ENCODE assay signal across 8 cellular contexts in the genomic region with DNA sequence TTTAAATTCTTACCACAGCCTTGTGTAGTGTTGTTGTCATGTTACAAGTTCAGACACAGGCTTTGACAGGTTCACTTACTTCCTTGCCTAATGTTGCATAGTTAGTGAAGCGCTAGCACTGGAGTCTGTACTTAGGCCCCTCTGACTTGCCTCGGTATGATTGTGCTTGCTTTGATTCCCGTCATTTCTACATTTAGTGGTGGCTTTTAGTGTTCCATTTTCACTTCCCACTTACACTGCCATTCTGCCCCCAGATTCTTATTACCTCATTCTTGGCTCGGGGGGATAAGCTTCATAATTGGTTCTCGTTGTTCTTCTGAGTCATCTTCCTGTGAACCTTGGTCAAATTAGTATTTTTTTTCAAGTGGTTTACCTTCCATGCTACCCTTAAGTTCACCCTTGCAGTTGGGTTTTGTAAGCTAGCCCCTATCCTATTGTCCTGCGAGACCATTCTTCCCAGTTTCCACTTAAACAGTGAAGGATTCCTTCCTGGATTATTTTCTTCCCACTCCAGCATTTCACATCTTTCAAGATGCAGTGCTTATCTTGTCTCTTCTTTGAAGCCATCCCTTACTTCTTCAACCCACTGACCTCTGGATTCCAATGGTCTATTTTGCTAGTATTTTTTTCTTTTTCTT.
DNase-seq lines count a peak whose midpoint lies in the region; FAIRE-seq and TF ChIP-seq lines count a peak whose summit lies in the region.

No MANE protein-coding gene starts in this region.

- FAIRE-seq in RCC 7860 (lab: Jason Lieb, UNC), result no peak

- peaks cover 11% of the 10 kb centered on the region for H3K36me3 Mint-ChIP-seq in HFFc6 (ENCODE audit: low read depth)

- H3K9me3 ChIP-seq in smooth muscle cell (replicated peaks; ENCODE audit: low read depth), result no peaks in the 10 kb centered on the region

- H3K9ac ChIP-seq in smooth muscle cell (ENCODE audit: low read depth), result no peak overlapping the region

- no peaks in the 10 kb centered on the region for H3F3A ChIP-seq in smooth muscle cell (ENCODE audit: low read depth)

- H3K4me2 ChIP-seq in smooth muscle cell, result no peak overlapping the region

- no peaks in the 10 kb centered on the region for H3K4me1 ChIP-seq in smooth muscle cell (ENCODE audit: low read depth)

- no peak overlapping the region for H3K4me3 ChIP-seq in smooth muscle cell

- H3K27me3 ChIP-seq in smooth muscle cell (ENCODE audit: low read depth), result no peaks in the 10 kb centered on the region

- no peak for TF ChIP-seq CTCF in HFFc6 (IDR thresholded peaks at IDR 0.05)
- no peak for TF ChIP-seq CTCF in smooth muscle cell (IDR thresholded peaks at IDR 0.05; ENCODE audit: borderline replicate concordance, insufficient read depth, poor library complexity, severe bottlenecking)

- no peaks in the 10 kb centered on the region for H3K36me3 ChIP-seq in smooth muscle cell (ENCODE audit: low read depth)

- no peaks in the 10 kb centered on the region for H4K20me1 ChIP-seq in smooth muscle cell (ENCODE audit: low read depth)

- no peaks in the 10 kb centered on the region for H3K9me3 Mint-ChIP-seq in HFFc6

- peak overlapping the region; percentile 61 for H3K27ac Mint-ChIP-seq in HFFc6

- peak overlapping the region; percentile 23 for H3K4me3 Mint-ChIP-seq in HFFc6

- no peak overlapping the region for H2AFZ ChIP-seq in smooth muscle cell (ENCODE audit: low read depth)

- 48% methylated on average over 6 of the region's 6 CpGs for WGBS in smooth muscle cell (ENCODE audit: low lambda C conversion rate)

- H3K79me2 ChIP-seq in smooth muscle cell (ENCODE audit: low read depth), result peaks cover 9% of the 10 kb centered on the region

- H3K27me3 Mint-ChIP-seq in HFFc6 (ENCODE audit: insufficient read depth), result no peaks in the 10 kb centered on the region; the same call in none of the 2 replicates

- peak overlapping the region; percentile 32 for H3K27ac ChIP-seq in smooth muscle cell (ENCODE audit: low read depth)

- peak; percentile 38 for DNase-seq in SKM-1 treated with dmso at 0.1 percent for 144 hours (lab: John Stamatoyannopoulos, UW; ENCODE audit: unreplicated experiment)
- no peak for DNase-seq in SKM-1 (lab: John Stamatoyannopoulos, UW; ENCODE audit: unreplicated experiment)
- peak; percentile 38 for DNase-seq in HFFc6
- DNase-seq in NCI-H1436 (lab: John Stamatoyannopoulos, UW), result peak; percentile 18
- peak; percentile 70 for DNase-seq in astrocyte of the hippocampus (ENCODE audit: low read depth, low spot score)
- DNase-seq in smooth muscle cell (lab: John Stamatoyannopoulos, UW; ENCODE audit: unreplicated experiment), result no peak
- no peak for DNase-seq in RCC 7860 (ENCODE audit: low spot score)
- no peak for DNase-seq in NCI-H1417 (lab: John Stamatoyannopoulos, UW)

- H3K4me1 Mint-ChIP-seq in HFFc6 (ENCODE audit: low read depth), result peaks cover 55% of the 10 kb centered on the region

Comparison
In these comparisons a context has a peak if more than half of its experiments do, and no peak if none do; other contexts are left out.
1. DNase-seq: peak in SKM-1 treated with dmso at 0.1 percent for 144 hours (single experiment), HFFc6 (single experiment), NCI-H1436 (single experiment) and astrocyte of the hippocampus (single experiment); none in SKM-1 (single experiment), smooth muscle cell (single experiment), RCC 7860 (single experiment) and NCI-H1417 (0 of 3).